Comparison of ENCODE assay signal across 9 cellular contexts in genomic region chr7:76220185-76221057, GRCh38. TPM values are rescaled to one million over a fixed set of nuclear protein-coding genes. Genes with fewer than 3 reads are reported as not detected.
DNase-seq lines count a peak whose midpoint lies in the region; ATAC-seq and TF ChIP-seq lines count a peak whose summit lies in the region.
"Had no signal": no experiment of that assay in that cellular context is flagged by ENCODE, and none has a peak within 500 bp of the region (broad histone marks: within the 10 kb centered on the region; RNA-seq: fewer than 3 reads in every experiment).

No MANE protein-coding gene starts in this region.

- H3K9me3 ChIP-seq in SK-N-SH = no peaks in the 10 kb centered on the region

- H3K9me2 ChIP-seq in SK-N-SH = no peaks in the 10 kb centered on the region

- no peaks in the 10 kb centered on the region for H3K79me2 ChIP-seq in SK-N-SH (ENCODE audit: insufficient read depth)

- DNase-seq in NCI-H82 (lab: John Stamatoyannopoulos, UW) = peak; percentile 76
- DNase-seq in NCI-H82 treated with DMSO at 0.1 percent for 48 hours (lab: John Stamatoyannopoulos, UW; ENCODE audit: unreplicated experiment) = no peak
- peak; percentile 81 for DNase-seq in SK-N-SH
- DNase-seq in hepatic stellate cell (ENCODE audit: low spot score) = peak; percentile 32
- DNase-seq in substantia nigra (lab: John Stamatoyannopoulos, UW) = peak in 37 of 49 donors; percentile 3 to 82 (median 35)
- no peak for DNase-seq in cortex of kidney (lab: John Stamatoyannopoulos, UW)
- DNase-seq in COLO668 (lab: John Stamatoyannopoulos, UW; ENCODE audit: unreplicated experiment) = no peak
- DNase-seq: activated CD8-positive, alpha-beta memory T cell treated with anti-CD3 and anti-CD28 coated beads, Interleukin-2, amount 50 U/mL, for 4 hours had no signal

- 51% methylated on average over 11 of the region's 16 CpGs for WGBS in SK-N-SH (ENCODE audit: low lambda C conversion rate)

- H3K27ac ChIP-seq in SK-N-SH (ENCODE audit: low read depth in 2 of 2, low read length in 1 of 2) (peak overlapping the region in 1 of 2 experiments; percentile 36; a peak in 2 of 4 replicates), substantia nigra (ENCODE audit: low read depth, low read length, poor library complexity, severe bottlenecking) (no peak overlapping the region)

- H3F3A ChIP-seq in SK-N-SH (replicated peaks; ENCODE audit: insufficient read depth) = no peaks in the 10 kb centered on the region

- peak overlapping the region; percentile 38; the same call in 1 of the 2 replicates for H3K4me2 ChIP-seq in SK-N-SH

- no peak overlapping the region for H2AFZ ChIP-seq in SK-N-SH (ENCODE audit: low read depth)

- peaks cover 28% of the 10 kb centered on the region; the same call in 1 of the 2 replicates for H3K27me3 ChIP-seq in SK-N-SH (ENCODE audit: insufficient read depth)

- no peak overlapping the region for H3K9ac ChIP-seq in SK-N-SH

- no peaks in the 10 kb centered on the region for H3K36me3 ChIP-seq in SK-N-SH (replicated peaks in 1 of 2; ENCODE audit: control insufficient read depth in 1 of 2, insufficient read depth in 2 of 2, low read length in 1 of 2)

- TF ChIP-seq EP300 in SK-N-SH (IDR thresholded peaks at IDR 0.05; ENCODE audit: borderline replicate concordance in 1 of 2, low read depth in 1 of 2, low read length in 1 of 2) = no peak; a peak in 1 of 4 replicates

- 0 out of 2 replicates have a peak, but pooled peaks cover 2% of the 10 kb centered on the region for H4K20me1 ChIP-seq in SK-N-SH (ENCODE audit: insufficient read depth)

- no peak for ATAC-seq in HG02981 (IDR thresholded peaks at IDR 0.05; ENCODE audit: unreplicated experiment)

- TF ChIP-seq RAD21 in SK-N-SH (IDR thresholded peaks at IDR 0.05; ENCODE audit: low read length) = peak; percentile 48

- no peak; the same call in 1 of the 2 replicates for TF ChIP-seq CTCF in SK-N-SH (IDR thresholded peaks at IDR 0.05)

- POLR2A ChIA-PET in SK-N-SH (lab: Yijun Ruan, JAX) = interaction anchor here (0.7 to 1.4 kb wide), 6 partner anchors 11 to 35 kb away, joined by 3 to 4 read pairs (median 3); partner anchors contain the start of gene SRRM3

- H3K4me3 ChIP-seq in SK-N-SH (ENCODE audit: low read depth in 2 of 2, low read length in 1 of 2) = no peak overlapping the region

- CTCF ChIA-PET in SK-N-SH (lab: Yijun Ruan, JAX) = interaction anchor here (0.7 to 17.5 kb wide), 13 partner anchors 10 to 94 kb away, joined by 3 to 139 read pairs (median 4); partner anchors contain the start of gene SRRM3

- H3K4me1 ChIP-seq in SK-N-SH (ENCODE audit: control insufficient read depth in 1 of 2, insufficient read depth in 2 of 2, low read depth in 1 of 2, low read length in 1 of 2) = peaks cover 0 to 20% of the 10 kb centered on the region in 2 experiments; a peak in 1 of 4 replicates

TF ChIP-seq in SK-N-SH, 30 proteins besides CTCF, POLR2A, EP300 and RAD21:
- TF ChIP-seq TAF1 (IDR thresholded peaks at IDR 0.05; ENCODE audit: borderline replicate concordance, low read depth, low read length) = no peak
- peak; percentile 29; the same call in 1 of the 2 replicates for TF ChIP-seq SMC3 (IDR thresholded peaks at IDR 0.05; ENCODE audit: low read depth, low read length)
- no peak for TF ChIP-seq RXRA (IDR thresholded peaks at IDR 0.05; ENCODE audit: borderline replicate concordance, low read depth)
- peak; percentile 49; the same call in 1 of the 2 replicates for TF ChIP-seq REST (IDR thresholded peaks at IDR 0.05; ENCODE audit: low read depth, low read length)
- peak; percentile 66 for TF ChIP-seq CHD2 (IDR thresholded peaks at IDR 0.05; ENCODE audit: low read length, partially characterized antibody)
- peak; percentile 46 for TF ChIP-seq RCOR1 (IDR thresholded peaks at IDR 0.05; ENCODE audit: low read length)
- TF ChIP-seq NFIC (IDR thresholded peaks at IDR 0.05; ENCODE audit: borderline replicate concordance) = peak; percentile 71
- TF ChIP-seq SIN3A (IDR thresholded peaks at IDR 0.05; ENCODE audit: borderline replicate concordance, low read depth, low read length) = no peak
- TF ChIP-seq MXI1 (IDR thresholded peaks at IDR 0.05; ENCODE audit: low read depth, low read length) = no peak
- TF ChIP-seq FOXJ3 (CRISPR knock-in tag; IDR thresholded peaks at IDR 0.05) = 0 out of 2 replicates have a peak, but pooled peaks have one; percentile 16

RNA-seq across cellular contexts. Expression of gene SRRM3, which starts 18.7 kb away (rescaled TPM):
- polyA plus RNA-seq in SK-N-SH (2012; rRNA removed) = 2.5 and 2.7 TPM in 2 replicates
- polyA plus RNA-seq in SK-N-SH (2012; cell fraction: cytosol; rRNA removed) = 1.4 and 3.7 TPM in 2 replicates
- polyA plus RNA-seq in SK-N-SH (2012; cell fraction: nucleus; rRNA removed) = 4.7 and 9.2 TPM in 2 replicates

Comparison
In these comparisons a context has a peak if more than half of its experiments do, and no peak if none do; other contexts are left out.
1. DNase-seq: peak in NCI-H82 (single experiment), SK-N-SH (single experiment), hepatic stellate cell (single experiment) and substantia nigra (37 of 49); none in NCI-H82 treated with DMSO at 0.1 percent for 48 hours (single experiment), cortex of kidney (single experiment) and COLO668 (single experiment).